In genomic region chr18:59379772-59380530, GRCh38 we compare ENCODE assay signal across 22 cellular contexts. TPM values are rescaled to one million over a fixed set of nuclear protein-coding genes. Genes with fewer than 3 reads are reported as not detected.
DNase-seq lines count a peak whose midpoint lies in the region; ATAC-seq and TF ChIP-seq lines count a peak whose summit lies in the region.
"Had no signal": no experiment of that assay in that cellular context is flagged by ENCODE, and none has a peak within 500 bp of the region (broad histone marks: within the 10 kb centered on the region; RNA-seq: fewer than 3 reads in every experiment).

No MANE protein-coding gene starts in this region.

- H3K9me3 ChIP-seq in H9 (ENCODE audit: control insufficient read depth, low read depth, low read length) = no peaks in the 10 kb centered on the region
- H3K9me3 ChIP-seq: BE2C had no signal

- H3K4me3 Mint-ChIP-seq in H9 = no peak overlapping the region
- H3K4me3 Mint-ChIP-seq: CD4-positive, CD25-positive, alpha-beta regulatory T cell; GM23338 had no signal

- H2BK20ac ChIP-seq in H9 (ENCODE audit: low read depth, low read length, poor library complexity, severe bottlenecking) = no peak overlapping the region

- peaks cover 42% of the 10 kb centered on the region for H3K27me3 Mint-ChIP-seq in H9 (ENCODE audit: low read depth)

- H4K5ac ChIP-seq in H9 (ENCODE audit: insufficient read length, low read depth, low read length) = no peak overlapping the region

- no peak overlapping the region for H3K23ac ChIP-seq in H9 (ENCODE audit: insufficient read length, low read depth, low read length)

- TF ChIP-seq CTCF in astrocyte of the spinal cord (IDR thresholded peaks at IDR 0.05; ENCODE audit: low read depth, low read length) (no peak), fibroblast of the aortic adventitia (IDR thresholded peaks at IDR 0.05; ENCODE audit: insufficient read depth, low read length) (no peak), H9 (conservative IDR thresholded peaks at IDR 0.05) (no peak)

- no peak overlapping the region for H2BK120ac ChIP-seq in H9 (ENCODE audit: low read depth, low read length, poor library complexity, severe bottlenecking)

- H2BK15ac ChIP-seq in H9 (ENCODE audit: low read depth, low read length) = no peak overlapping the region

- ATAC-seq in HG03378 (IDR thresholded peaks at IDR 0.05; ENCODE audit: unreplicated experiment) = no peak
- ATAC-seq: GM23338, PC-3 had no signal

- H3K79me2 ChIP-seq in H9 (ENCODE audit: insufficient read depth, low read length) = no peaks in the 10 kb centered on the region

- H3T11ph ChIP-seq in H9 (ENCODE audit: low read length) = no peak overlapping the region

- H3K36me3 Mint-ChIP-seq in H9 (ENCODE audit: insufficient read depth in 1 of 3, low read depth in 3 of 3) = no peaks in the 10 kb centered on the region
- H3K36me3 Mint-ChIP-seq: CD4-positive, CD25-positive, alpha-beta regulatory T cell had no signal

- no peak overlapping the region for H3K27ac Mint-ChIP-seq in H9
- H3K27ac Mint-ChIP-seq: CD4-positive, CD25-positive, alpha-beta regulatory T cell; GM23338 had no signal

- no peak overlapping the region for H2BK12ac ChIP-seq in H9 (ENCODE audit: insufficient read length, low read depth, low read length)

- no peak overlapping the region for H3K4me3 ChIP-seq in astrocyte of the spinal cord (ENCODE audit: low read depth, low read length)
- no peak overlapping the region for H3K4me3 ChIP-seq in fibroblast of the aortic adventitia (ENCODE audit: low read depth, low read length)
- H3K4me3 ChIP-seq: GM23338 had no signal

- H3K79me1 ChIP-seq in H9 (ENCODE audit: insufficient read depth, low read depth, low read length, poor library complexity, severe bottlenecking) = no peaks in the 10 kb centered on the region

- H2AFZ ChIP-seq in H9 (ENCODE audit: low read length) = no peak overlapping the region

- no peak overlapping the region for H3K14ac ChIP-seq in H9 (ENCODE audit: insufficient read depth, low read length)

- no peak overlapping the region for H3K18ac ChIP-seq in H9 (ENCODE audit: insufficient read length, low read depth, low read length)

- peaks cover 4% of the 10 kb centered on the region for H3K4me1 ChIP-seq in H9 (ENCODE audit: insufficient read depth, low read length)
- H3K4me1 ChIP-seq: BE2C had no signal

- WGBS in H9 (ENCODE audit: extremely low coverage, insufficient read length, low lambda C conversion rate) = no CpG with 5 or more reads among the region's 3 CpGs

- H3K27me3 ChIP-seq in H9 (ENCODE audit: insufficient read depth, low read length) = no peaks in the 10 kb centered on the region
- H3K27me3 ChIP-seq: BE2C had no signal

- H4K20me1 ChIP-seq in H9 (ENCODE audit: control insufficient read depth, insufficient read depth, insufficient read length) = no peaks in the 10 kb centered on the region

- H3K9me3 Mint-ChIP-seq in H9 = no peaks in the 10 kb centered on the region; a peak in 2 of 5 replicates
- H3K9me3 Mint-ChIP-seq: CD4-positive, CD25-positive, alpha-beta regulatory T cell; GM23338 had no signal

- H4K91ac ChIP-seq in H9 (ENCODE audit: insufficient read length, low read depth, low read length) = no peak overlapping the region

- no peak overlapping the region for H3K56ac ChIP-seq in H9 (ENCODE audit: insufficient read length, low read depth, low read length)

- no peak overlapping the region for H2AK5ac ChIP-seq in H9 (ENCODE audit: insufficient read length, low read length)

- H3K4ac ChIP-seq in H9 (ENCODE audit: low read depth, low read length) = no peak overlapping the region

- no peak overlapping the region for H3K27ac ChIP-seq in H9 (ENCODE audit: insufficient read length, low read depth, low read length)

- no peaks in the 10 kb centered on the region for H3K23me2 ChIP-seq in H9 (ENCODE audit: insufficient read length, low read depth, low read length, poor library complexity, severe bottlenecking)

- H4K8ac ChIP-seq in H9 (replicated peaks; ENCODE audit: insufficient read length, low read depth, low read length) = no peak overlapping the region

- peak; percentile 29 for DNase-seq in AG08395 (ENCODE audit: low spot score)
- peak; percentile 21 for DNase-seq in GM03348 (ENCODE audit: low spot score)
- peak; percentile 40 for DNase-seq in astrocyte of the spinal cord (ENCODE audit: low read depth, low spot score)
- peak; percentile 63 for DNase-seq in fibroblast of the aortic adventitia (ENCODE audit: low read depth)
- DNase-seq in H9 = no peak
- no peak for DNase-seq in NCI-H187 (lab: John Stamatoyannopoulos, UW)
- DNase-seq in mesenteric fat pad (ENCODE audit: low spot score) = no peak
- DNase-seq: BE2C; CD4-positive, CD25-positive, alpha-beta regulatory T cell; COR-L47; DMS 273 treated with DMSO at 0.1 percent for 48 hours; DND-41; MM.1S; NCI-H1092 treated with DMSO at 0.1 percent for 48 hours; NCI-H2227 treated with DMSO at 0.1 percent for 48 hours; NCI-H510A treated with DMSO at 0.1 percent for 48 hours; NCI-H82; RPMI8226; SHP77 treated with DMSO at 0.1 percent for 48 hours had no signal

- no peak overlapping the region for H2BK5ac ChIP-seq in H9 (ENCODE audit: insufficient read length, low read length)

- no peak overlapping the region for H3K9ac ChIP-seq in H9 (ENCODE audit: extremely low read depth, insufficient read length, low read length)

- no peak overlapping the region for H3K4me2 ChIP-seq in H9 (ENCODE audit: insufficient read depth, insufficient read length, low read length)

- H3K4me1 Mint-ChIP-seq in H9 = peaks cover 12 to 33% of the 10 kb centered on the region in 2 experiments
- H3K4me1 Mint-ChIP-seq: CD4-positive, CD25-positive, alpha-beta regulatory T cell had no signal

- in situ Hi-C loops in astrocyte of the spinal cord (cut with HindIII; ENCODE audit: low sequenced_read_pairs) = no loop called here

RNA-seq across cellular contexts. Expression of gene LMAN1, which starts 20.9 kb away (rescaled TPM):
- total RNA-seq in fibroblast of the aortic adventitia (ENCODE audit: low replicate concordance) (182 and 207 TPM in 2 replicates), H9 (2021) (61.1 and 63.6 TPM in 2 replicates), mesenteric fat pad (63.1 TPM)

Comparison
In these comparisons a context has a peak if more than half of its experiments do, and no peak if none do; other contexts are left out.
1. DNase-seq: peak in AG08395 (single experiment), GM03348 (single experiment), astrocyte of the spinal cord (single experiment) and fibroblast of the aortic adventitia (single experiment); none in H9 (single experiment), NCI-H187 (0 of 2) and mesenteric fat pad (single experiment).